Comparison of ENCODE assay signal across 8 cellular contexts in the genomic region with DNA sequence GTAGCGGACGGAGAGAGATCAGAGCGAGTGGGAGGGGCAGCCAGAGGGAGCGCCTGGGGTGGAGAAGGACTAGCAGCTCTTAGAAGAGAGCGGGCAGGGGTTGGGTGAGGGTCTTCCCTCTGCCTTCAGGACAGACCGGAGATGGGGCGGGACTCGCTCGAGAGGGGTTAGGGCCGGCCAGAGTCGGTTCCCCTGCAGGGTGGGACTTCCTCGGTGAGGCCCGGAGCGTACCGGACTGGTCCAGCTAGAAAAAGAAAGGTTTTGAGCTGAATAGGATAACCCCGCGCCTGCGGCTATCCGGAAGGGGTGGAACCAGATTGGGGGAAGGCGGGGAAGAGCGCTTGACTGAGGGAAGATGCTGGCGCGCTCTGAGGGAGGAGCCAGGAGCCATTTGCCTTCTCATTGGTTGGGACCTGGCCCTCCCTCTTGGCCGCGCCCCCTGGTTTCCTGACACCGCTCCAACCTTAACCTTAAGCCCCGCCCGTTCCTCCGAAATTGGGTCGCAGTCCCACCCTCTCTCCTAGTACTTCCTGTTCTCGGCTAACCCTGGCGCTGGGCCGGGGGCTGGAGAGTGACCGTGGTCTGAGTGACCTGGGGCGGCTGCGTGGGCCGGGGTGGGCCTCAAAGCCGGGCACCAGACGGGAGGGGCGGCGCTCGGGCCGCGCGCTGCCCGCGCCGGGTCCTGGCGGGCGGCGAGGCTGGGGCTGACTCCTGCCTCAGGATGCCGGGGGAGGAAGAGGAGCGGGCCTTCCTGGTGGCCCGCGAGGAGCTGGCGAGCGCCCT. TPM values are rescaled to one million over a fixed set of nuclear protein-coding genes. Genes with fewer than 3 reads are reported as not detected.
A peak's percentile ranks its signal among the peaks of the same experiment; 100 is the strongest.
DNase-seq lines count a peak whose midpoint lies in the region; ATAC-seq and TF ChIP-seq lines count a peak whose summit lies in the region.

TSS of gene RNF31 (plus strand) at position 521 of the 783 bp plus-strand sequence. CDS start at position 722, 201 bp downstream.

- H3K9me3 ChIP-seq in Panc1 (ENCODE audit: control insufficient read depth, insufficient read depth, low read depth, low read length): no peaks in the 10 kb centered on the region

- H3K9me3 Mint-ChIP-seq in activated T-cell treated with anti-CD3 and anti-CD28 coated beads, Interleukin-2, amount 50 U/mL, for 4 hours: no peaks in the 10 kb centered on the region

- ATAC-seq in GM21723 (IDR thresholded peaks at IDR 0.05; ENCODE audit: unreplicated experiment): peak; percentile 87
- peak; percentile 93 for ATAC-seq in Panc1
- ATAC-seq in activated T-cell treated with anti-CD3 and anti-CD28 coated beads, Interleukin-2, amount 50 U/mL, for 4 hours: peak; percentile 89 to 90
- peak; percentile 94 for ATAC-seq in esophagus mucosa

- peak within 1 kb of the TSS; percentile 94 for H3K27ac ChIP-seq in Panc1 (ENCODE audit: low read length)

- peaks cover 3% of the 10 kb centered on the region for H3K36me3 ChIP-seq in Panc1 (ENCODE audit: control insufficient read depth, insufficient read depth, low read length)

- intact Hi-C loops in Panc1 (cut with micrococcal nuclease; ENCODE audit: unreplicated experiment): no loop called here

- no peaks in the 10 kb centered on the region for H3K27me3 ChIP-seq in Panc1 (ENCODE audit: control insufficient read depth, insufficient read depth, low read length)

- in situ Hi-C loops in Panc1 (cut with HindIII; ENCODE audit: low pct_unique_long_range_greater_than_20kb, low sequenced_read_pairs): no loop called here

- no peaks in the 10 kb centered on the region for H3K27me3 Mint-ChIP-seq in activated T-cell treated with anti-CD3 and anti-CD28 coated beads, Interleukin-2, amount 50 U/mL, for 4 hours (ENCODE audit: low read depth)

- peak within 1 kb of the TSS; percentile 87 to 96 for H3K4me3 ChIP-seq in Panc1 (ENCODE audit: low read depth in 2 of 2, low read length in 2 of 2)

- peak within 1 kb of the TSS; percentile 98 for H3K4me3 Mint-ChIP-seq in activated T-cell treated with anti-CD3 and anti-CD28 coated beads, Interleukin-2, amount 50 U/mL, for 4 hours

- DNase-seq in DMS53 (lab: John Stamatoyannopoulos, UW): peak; percentile 97
- DNase-seq in KG1 (lab: John Stamatoyannopoulos, UW): peak; percentile 89
- peak; percentile 81 for DNase-seq in Panc1 (ENCODE audit: low read depth, low spot score)
- peak; percentile 96 for DNase-seq in activated T-cell treated with anti-CD3 and anti-CD28 coated beads, Interleukin-2, amount 50 U/mL, for 4 hours
- peak; percentile 99 for DNase-seq in myocyte (ENCODE audit: low read depth)
- peak; percentile 93 to 99 for DNase-seq in stimulated activated CD8-positive, alpha-beta memory T cell treated with anti-CD3 and anti-CD28 coated beads, Interleukin-7, amount 100 ng/mL, for 48 hours (ENCODE audit: extremely low read depth in 1 of 2, low read depth in 1 of 2)

- peaks cover 56% of the 10 kb centered on the region for H3K4me1 Mint-ChIP-seq in activated T-cell treated with anti-CD3 and anti-CD28 coated beads, Interleukin-2, amount 50 U/mL, for 4 hours (ENCODE audit: low read depth)

- peaks cover 6% of the 10 kb centered on the region; the same call in 1 of the 2 replicates for H3K4me1 ChIP-seq in Panc1 (ENCODE audit: control insufficient read depth, insufficient read depth, low read length)

- no TSS peak for BruUV-seq in Panc1 (replicated peaks; lab: Mats Ljungman, UMichigan)

- no peak for TF ChIP-seq CTCF in Panc1 (IDR thresholded peaks at IDR 0.05)

- peaks cover 45% of the 10 kb centered on the region for H3K36me3 Mint-ChIP-seq in activated T-cell treated with anti-CD3 and anti-CD28 coated beads, Interleukin-2, amount 50 U/mL, for 4 hours (ENCODE audit: insufficient read depth)

- POLR2A ChIA-PET in Panc1 (lab: Charles Lee): interaction anchor here (0.9 to 1.0 kb wide), 2 partner anchors 10 to 33 kb away, joined by 3 to 5 read pairs; partner anchors contain the start of genes DCAF11 and NRL

- CTCF ChIA-PET in Panc1 (lab: Charles Lee): interaction anchor here (1.4 kb wide), 1 partner anchor 38 kb away, joined by 3 read pairs; no protein-coding TSS in a partner anchor

RNA-seq across cellular contexts. Expression of gene RNF31, which starts in this region (rescaled TPM):
- total RNA-seq in Panc1 (2021; ENCODE audit: unreplicated experiment) (48.6 TPM), esophagus mucosa (39.7 TPM), myocyte (57.6 and 60.4 TPM in 2 replicates)
- polyA plus RNA-seq in Panc1 (2012; ENCODE audit: insufficient read length): 35.4 TPM
- 100 to 1,000 TPM in 2 of 3 donors, 10 to 100 TPM in 1; 99.4 to 108 (median 106) TPM for total RNA-seq in activated T-cell treated with anti-CD3 and anti-CD28 coated beads, Interleukin-2, amount 50 U/mL, for 4 hours
- polyA plus RNA-seq in myocyte (2012): 44.4 TPM

Comparison
In these comparisons a context has a peak if more than half of its experiments do, and no peak if none do; other contexts are left out.
1. Peak in every context shown above with its lines: DNase-seq, ATAC-seq, H3K4me3 ChIP-seq and H3K27ac ChIP-seq.